ENCODE assay signal across 9 cellular contexts in genomic region chr17:39164675-39165143, GRCh38. TPM values are rescaled to one million over a fixed set of nuclear protein-coding genes. Genes with fewer than 3 reads are reported as not detected.
DNase-seq lines count a peak whose midpoint lies in the region; FAIRE-seq and TF ChIP-seq lines count a peak whose summit lies in the region.
"Had no signal": no experiment of that assay in that cellular context is flagged by ENCODE, and none has a peak within 500 bp of the region (broad histone marks: within the 10 kb centered on the region; RNA-seq: fewer than 3 reads in every experiment).

No MANE protein-coding gene starts in this region.

- no peaks in the 10 kb centered on the region for H3K36me3 Mint-ChIP-seq in immature natural killer cell

- H2AFZ ChIP-seq in smooth muscle cell (ENCODE audit: low read depth), result peak overlapping the region; percentile 89

- peaks cover 2 to 7% (median 3%) of the 10 kb centered on the region in 3 donors for H3K27me3 Mint-ChIP-seq in immature natural killer cell (ENCODE audit: low read depth in 3 of 3)

- H3K27ac Mint-ChIP-seq in immature natural killer cell, result peak overlapping the region; percentile 43 to 84 (median 78)

- H3F3A ChIP-seq in smooth muscle cell (ENCODE audit: low read depth), result peaks cover 7% of the 10 kb centered on the region

- TF ChIP-seq CTCF in WERI-Rb-1 (IDR thresholded peaks at IDR 0.05; ENCODE audit: low read depth, low read length) (peak; percentile 89), bronchial epithelial cell (IDR thresholded peaks at IDR 0.05; ENCODE audit: insufficient read depth, low read length, severe bottlenecking) (peak; percentile 97), smooth muscle cell (IDR thresholded peaks at IDR 0.05; ENCODE audit: borderline replicate concordance, insufficient read depth, poor library complexity, severe bottlenecking) (peak; percentile 75)

- H3K4me2 ChIP-seq in smooth muscle cell, result peak overlapping the region; percentile 97

- H3K9me3 ChIP-seq in WERI-Rb-1 (ENCODE audit: severe bottlenecking) (peaks cover 4% of the 10 kb centered on the region), smooth muscle cell (replicated peaks; ENCODE audit: low read depth) (no peaks in the 10 kb centered on the region)

- H4K20me1 ChIP-seq in smooth muscle cell (ENCODE audit: low read depth), result no peaks in the 10 kb centered on the region

- peak overlapping the region; percentile 43 for H3K9ac ChIP-seq in smooth muscle cell (ENCODE audit: low read depth)

- H3K27ac ChIP-seq in WERI-Rb-1, result peak overlapping the region; percentile 83
- H3K27ac ChIP-seq in smooth muscle cell (ENCODE audit: low read depth), result no peak overlapping the region

- H3K4me1 ChIP-seq in smooth muscle cell (ENCODE audit: low read depth), result peaks cover 4% of the 10 kb centered on the region

- H3K79me2 ChIP-seq in smooth muscle cell (ENCODE audit: low read depth), result no peaks in the 10 kb centered on the region

- H3K27me3 ChIP-seq in H7 (ENCODE audit: control insufficient read depth, insufficient read depth, low read length) (peaks cover 25% of the 10 kb centered on the region), WERI-Rb-1 (ENCODE audit: insufficient read depth, low read depth, severe bottlenecking) (no peaks in the 10 kb centered on the region), bronchial epithelial cell (ENCODE audit: control insufficient read depth, insufficient read depth, low read length) (peaks cover 5% of the 10 kb centered on the region), smooth muscle cell (ENCODE audit: low read depth) (peaks cover 19% of the 10 kb centered on the region)

- peak overlapping the region; percentile 90 to 95 (median 92) for H3K4me3 Mint-ChIP-seq in immature natural killer cell

- H3K9me3 Mint-ChIP-seq in immature natural killer cell, result no peaks in the 10 kb centered on the region

- WGBS in smooth muscle cell (ENCODE audit: low lambda C conversion rate), result under 1% methylated on average over 15 of the region's 15 CpGs

- peaks cover 35 to 42% of the 10 kb centered on the region in 2 donors for H3K4me1 Mint-ChIP-seq in immature natural killer cell

- peak overlapping the region; percentile 83 for H3K4me3 ChIP-seq in H7 (ENCODE audit: insufficient read depth, low read depth, low read length)
- no peak overlapping the region for H3K4me3 ChIP-seq in WERI-Rb-1 (ENCODE audit: low read depth, low read length)
- peak overlapping the region; percentile 22 for H3K4me3 ChIP-seq in bronchial epithelial cell (ENCODE audit: low read depth, low read length)
- H3K4me3 ChIP-seq in smooth muscle cell, result peak overlapping the region; percentile 67

- DNase-seq in DMS153 (lab: John Stamatoyannopoulos, UW) (peak; percentile 32), H7 (peak; percentile 98), NCI-H2029 (lab: John Stamatoyannopoulos, UW) (peak; percentile 45), WERI-Rb-1 (peak; percentile 79), bronchial epithelial cell (ENCODE audit: low read depth) (peak; percentile 69), immature natural killer cell (peak; percentile 80 to 86 (median 84)), smooth muscle cell (lab: John Stamatoyannopoulos, UW; ENCODE audit: unreplicated experiment) (peak; percentile 26), NCI-H1092 (lab: John Stamatoyannopoulos, UW) (no peak)

- H3K36me3 ChIP-seq in H7 (replicated peaks; ENCODE audit: control insufficient read depth, insufficient read depth, low read length) (no peaks in the 10 kb centered on the region), WERI-Rb-1 (no peaks in the 10 kb centered on the region), bronchial epithelial cell (ENCODE audit: control insufficient read depth, insufficient read depth, low read length) (no peaks in the 10 kb centered on the region), smooth muscle cell (ENCODE audit: low read depth) (no peaks in the 10 kb centered on the region)

- no peak for FAIRE-seq in bronchial epithelial cell (lab: Jason Lieb, UNC)

RNA-seq across cellular contexts. Expression of gene ARL5C, which starts 1.3 kb away (rescaled TPM):
- not detected in 2 replicates for total RNA-seq in H7 (2014; rRNA removed; shearing (Covaris generic))
- total RNA-seq in bronchial epithelial cell, result not detected in 2 replicates
- not detected for polyA plus RNA-seq in immature natural killer cell
- not detected in 2 replicates for total RNA-seq in smooth muscle cell
- polyA plus RNA-seq in smooth muscle cell, result 0.38 TPM in 1 of 2 replicates, not detected in the other
- total RNA-seq: temporal lobe had no signal

RNA-seq across cellular contexts. Expression of gene PLXDC1, which starts 13.3 kb away (rescaled TPM):
- total RNA-seq in H7 (2014; rRNA removed; shearing (Covaris generic)), result 0.18 and 0.38 TPM in 2 replicates
- total RNA-seq in bronchial epithelial cell (under 0.01 TPM in 2 replicates), smooth muscle cell (11.3 and 17.4 TPM in 2 replicates)
- polyA plus RNA-seq in immature natural killer cell (1 to 10 TPM; 2.8 to 9.7 (median 6.8) TPM), smooth muscle cell (16.0 and 18.5 TPM in 2 replicates)

RNA-seq across cellular contexts. Expression of gene CACNB1, which starts 32.8 kb away (rescaled TPM):
- 3.8 and 9.1 TPM in 2 replicates for total RNA-seq in H7 (2014; rRNA removed; shearing (Covaris generic))
- total RNA-seq in bronchial epithelial cell (4.7 and 4.9 TPM in 2 replicates), smooth muscle cell (4.3 and 9.2 TPM in 2 replicates)
- polyA plus RNA-seq in immature natural killer cell (1 to 10 TPM in 1 of 3 donors, under 1 TPM in 1, not detected in 1; 0.48 to 5.0 TPM), smooth muscle cell (7.1 and 18.8 TPM in 2 replicates)

RNA-seq across cellular contexts. Expression of gene RPL19, which starts 35.4 kb away (rescaled TPM):
- 2,113 and 2,304 TPM in 2 replicates for total RNA-seq in H7 (2014; rRNA removed; shearing (Covaris generic))
- 2,288 and 3,067 TPM in 2 replicates for total RNA-seq in bronchial epithelial cell
- polyA plus RNA-seq in immature natural killer cell, result 1,000 to 10,000 TPM; 1,129 to 1,798 (median 1,451) TPM
- total RNA-seq in smooth muscle cell, result 2,264 and 2,675 TPM in 2 replicates
- polyA plus RNA-seq in smooth muscle cell, result 818 and 934 TPM in 2 replicates
